In genomic region chr16:23771027-23771426, GRCh38 we compare ENCODE assay signal across 21 cellular contexts. TPM values are rescaled to one million over a fixed set of nuclear protein-coding genes. Genes with fewer than 3 reads are reported as not detected.
DNase-seq lines count a peak whose midpoint lies in the region; ATAC-seq and TF ChIP-seq lines count a peak whose summit lies in the region.
"Had no signal": no experiment of that assay in that cellular context is flagged by ENCODE, and none has a peak within 500 bp of the region (broad histone marks: within the 10 kb centered on the region; RNA-seq: fewer than 3 reads in every experiment).

No MANE protein-coding gene starts in this region.

- H3K79me2 ChIP-seq in GM23248 (ENCODE audit: insufficient read depth), result no peaks in the 10 kb centered on the region
- no peaks in the 10 kb centered on the region for H3K79me2 ChIP-seq in trophoblast cell (ENCODE audit: control insufficient read depth, insufficient read depth, low read length, poor library complexity)

- H3K9ac ChIP-seq in GM23248 (no peak overlapping the region), trophoblast cell (ENCODE audit: low read length) (no peak overlapping the region)
- H3K9ac ChIP-seq: BLaER1, KMS-11 had no signal

- 37 to 44% methylated on average over 8 of the region's 8 CpGs for WGBS in GM23248 (ENCODE audit: low coverage in 1 of 2, low lambda C conversion rate in 2 of 2, missing lambda C conversion rate in 2 of 2), 2 experiments
- no CpG with 5 or more reads among the region's 8 CpGs for WGBS in trophoblast cell (ENCODE audit: extremely low coverage, insufficient coverage, insufficient read length)

- H2BK120ac ChIP-seq in trophoblast cell (ENCODE audit: insufficient read depth, low read length, poor library complexity), result no peak overlapping the region

- no peak overlapping the region for H3K4ac ChIP-seq in trophoblast cell (ENCODE audit: low read depth, low read length)

- no peaks in the 10 kb centered on the region for H3K9me2 ChIP-seq in GM23248 (ENCODE audit: insufficient read depth)

- H3K4me3 ChIP-seq in GM23248 (no peak overlapping the region), trophoblast cell (ENCODE audit: low read depth, low read length) (no peak overlapping the region)
- H3K4me3 ChIP-seq in effector memory CD4-positive, alpha-beta T cell (ENCODE audit: insufficient read depth, low read depth, low read length, poor library complexity, severe bottlenecking), result no peak overlapping the region
- H3K4me3 ChIP-seq: BLaER1, GM12878 had no signal

- no peak overlapping the region for H3K23ac ChIP-seq in trophoblast cell (ENCODE audit: low read length)

- no peak overlapping the region for H4K12ac ChIP-seq in trophoblast cell (ENCODE audit: low read depth, low read length)

- H3K9me3 ChIP-seq in GM23248 (ENCODE audit: low read depth) (no peaks in the 10 kb centered on the region), trophoblast cell (ENCODE audit: insufficient read depth, low read depth, low read length) (no peaks in the 10 kb centered on the region)
- H3K9me3 ChIP-seq in effector memory CD4-positive, alpha-beta T cell (ENCODE audit: control insufficient read depth, low read length), result no peaks in the 10 kb centered on the region
- H3K9me3 ChIP-seq: BLaER1 had no signal

- H3K9me3 Mint-ChIP-seq in activated T-cell treated with anti-CD3 and anti-CD28 coated beads, Interleukin-2, amount 50 U/mL, for 24 hours, result peaks cover under 1% of the 10 kb centered on the region
- H3K9me3 Mint-ChIP-seq: CD8-positive, alpha-beta memory T cell; HFFc6 had no signal

- no peak overlapping the region for H4K91ac ChIP-seq in trophoblast cell (ENCODE audit: low read depth, low read length)

- no peaks in the 10 kb centered on the region for H3K79me1 ChIP-seq in trophoblast cell (ENCODE audit: low read length)

- DNase-seq in GM23248 (peak; percentile 24), RWPE1 (ENCODE audit: low spot score) (peak; percentile 85), trophoblast cell (peak; percentile 75 to 84), anterior cingulate cortex (lab: John Stamatoyannopoulos, UW) (no peak), RKO (ENCODE audit: low spot score) (no peak)
- DNase-seq in activated T-cell treated with anti-CD3 and anti-CD28 coated beads, Interleukin-2, amount 50 U/mL, for 24 hours, result no peak
- no peak for DNase-seq in effector memory CD4-positive, alpha-beta T cell
- DNase-seq: CD8-positive, alpha-beta memory T cell; GDM1; HFFc6; NCI-H1417; NCI-H187 treated with DMSO at 0.1 percent for 48 hours; NCI-H2171; NCI-H446; NCI-H69 had no signal

- H2AFZ ChIP-seq in GM23248, result no peak overlapping the region
- H2AFZ ChIP-seq in trophoblast cell (ENCODE audit: insufficient read depth, low read length, poor library complexity), result no peak overlapping the region

- H3K27ac ChIP-seq in GM23248 (no peak overlapping the region), RWPE1 (no peak overlapping the region), trophoblast cell (ENCODE audit: low read depth, low read length) (no peak overlapping the region)
- no peak overlapping the region for H3K27ac ChIP-seq in effector memory CD4-positive, alpha-beta T cell (ENCODE audit: insufficient read depth, low read length, poor library complexity, severe bottlenecking)
- H3K27ac ChIP-seq: BLaER1, KMS-11 had no signal

- TF ChIP-seq CTCF in RWPE1 (conservative IDR thresholded peaks at IDR 0.05; ENCODE audit: low read depth), result no peak

- ATAC-seq in esophagus mucosa, result peak; percentile 83
- ATAC-seq: HepG2 had no signal

- H3K36me3 ChIP-seq in GM23248 (ENCODE audit: low read depth), result no peaks in the 10 kb centered on the region
- no peaks in the 10 kb centered on the region for H3K36me3 ChIP-seq in trophoblast cell (ENCODE audit: control insufficient read depth in 1 of 2, insufficient read depth in 2 of 2, low read length in 2 of 2)
- no peaks in the 10 kb centered on the region for H3K36me3 ChIP-seq in effector memory CD4-positive, alpha-beta T cell (ENCODE audit: control insufficient read depth, insufficient read depth, low read length)
- H3K36me3 ChIP-seq: BLaER1 had no signal

- no peaks in the 10 kb centered on the region for H4K20me1 ChIP-seq in GM23248 (ENCODE audit: insufficient read depth)
- H4K20me1 ChIP-seq: BLaER1 had no signal

- H3K27me3 ChIP-seq in GM23248 (replicated peaks; ENCODE audit: insufficient read depth) (no peaks in the 10 kb centered on the region), trophoblast cell (ENCODE audit: insufficient read depth, low read length) (no peaks in the 10 kb centered on the region)
- H3K27me3 ChIP-seq in effector memory CD4-positive, alpha-beta T cell (replicated peaks; ENCODE audit: control insufficient read depth, insufficient read depth, low read length, poor library complexity, severe bottlenecking), result no peaks in the 10 kb centered on the region
- H3K27me3 ChIP-seq: BLaER1 had no signal

- no peak overlapping the region for H2BK5ac ChIP-seq in trophoblast cell (ENCODE audit: low read depth, low read length, poor library complexity)

- H3K4me3 Mint-ChIP-seq in activated T-cell treated with anti-CD3 and anti-CD28 coated beads, Interleukin-2, amount 50 U/mL, for 24 hours, result no peak overlapping the region
- H3K4me3 Mint-ChIP-seq: CD8-positive, alpha-beta memory T cell; HFFc6 had no signal

- no peak overlapping the region for H2AK5ac ChIP-seq in trophoblast cell (ENCODE audit: low read length)

- H3K4me1 Mint-ChIP-seq in activated T-cell treated with anti-CD3 and anti-CD28 coated beads, Interleukin-2, amount 50 U/mL, for 24 hours (ENCODE audit: low read depth), result no peaks in the 10 kb centered on the region
- H3K4me1 Mint-ChIP-seq: CD8-positive, alpha-beta memory T cell had no signal

- no peak overlapping the region for H3K18ac ChIP-seq in trophoblast cell (ENCODE audit: low read length)

- H3K27ac Mint-ChIP-seq in activated T-cell treated with anti-CD3 and anti-CD28 coated beads, Interleukin-2, amount 50 U/mL, for 24 hours, result no peak overlapping the region
- H3K27ac Mint-ChIP-seq: CD8-positive, alpha-beta memory T cell; HFFc6 had no signal

- CTCF ChIA-PET in RWPE1 (lab: Yijun Ruan, JAX), result interaction anchor here (0.7 kb wide), 1 partner anchor 728 kb away, joined by 3 read pairs; no protein-coding TSS in a partner anchor

- no peak overlapping the region for H4K8ac ChIP-seq in trophoblast cell (ENCODE audit: low read depth, low read length)

- peaks cover 3% of the 10 kb centered on the region for H3K27me3 Mint-ChIP-seq in activated T-cell treated with anti-CD3 and anti-CD28 coated beads, Interleukin-2, amount 50 U/mL, for 24 hours

- POLR2A ChIA-PET in RWPE1 (lab: Yijun Ruan, JAX; ENCODE audit: low non-redundant PET), result no interaction called here

- no peak overlapping the region for H3K4me2 ChIP-seq in GM23248 (ENCODE audit: unreplicated experiment)
- no peak overlapping the region for H3K4me2 ChIP-seq in trophoblast cell (ENCODE audit: low read length)
- H3K4me2 ChIP-seq: BLaER1, KMS-11 had no signal

- no peak overlapping the region for H3K14ac ChIP-seq in trophoblast cell (ENCODE audit: low read length)

- no peaks in the 10 kb centered on the region for H3F3A ChIP-seq in GM23248 (ENCODE audit: insufficient read depth)

- in situ Hi-C loops in GM23248 (cut with MboI), result loop anchor here (10.0 kb wide), 1 partner anchor 56 kb away; the partner anchor contains the start of gene ERN2

- H2BK12ac ChIP-seq in trophoblast cell (ENCODE audit: low read length), result no peak overlapping the region

- no peaks in the 10 kb centered on the region for H3K36me3 Mint-ChIP-seq in activated T-cell treated with anti-CD3 and anti-CD28 coated beads, Interleukin-2, amount 50 U/mL, for 24 hours (ENCODE audit: low read depth)

- no peaks in the 10 kb centered on the region for H3K4me1 ChIP-seq in GM23248 (ENCODE audit: insufficient read depth)
- H3K4me1 ChIP-seq in trophoblast cell (ENCODE audit: control insufficient read depth in 1 of 2, insufficient read depth in 2 of 2, low read length in 2 of 2), result no peaks in the 10 kb centered on the region
- no peaks in the 10 kb centered on the region for H3K4me1 ChIP-seq in effector memory CD4-positive, alpha-beta T cell (ENCODE audit: control insufficient read depth, insufficient read depth, low read length, poor library complexity, severe bottlenecking)
- H3K4me1 ChIP-seq: BLaER1 had no signal

RNA-seq across cellular contexts. Expression of gene CHP2, which starts 16.2 kb away (rescaled TPM):
- total RNA-seq in GM23248 (2014; rRNA removed; shearing (Covaris generic)), result not detected in 2 replicates
- polyA plus RNA-seq in GM23248 (2016; fragmentation: Nextera tagmentation; extraction: Ambion mirVana), result not detected in 2 replicates
- total RNA-seq in esophagus mucosa, result 0.08 TPM
- polyA plus RNA-seq in trophoblast cell (2013), result not detected in 2 replicates
- total RNA-seq: CD8-positive, alpha-beta memory T cell; GM12878; H4; HepG2; HFFc6 had no signal
- polyA plus RNA-seq: CD8-positive, alpha-beta memory T cell; GM12878; HepG2 had no signal

RNA-seq across cellular contexts. Expression of gene ERN2, which starts 58.0 kb away (rescaled TPM):
- not detected in 2 replicates for total RNA-seq in GM23248 (2014; rRNA removed; shearing (Covaris generic))
- not detected in 2 replicates for polyA plus RNA-seq in GM23248 (2016; fragmentation: Nextera tagmentation; extraction: Ambion mirVana)
- total RNA-seq in esophagus mucosa, result 0.36 TPM
- 0.08 TPM in 1 of 2 replicates, not detected in the other for polyA plus RNA-seq in trophoblast cell (2013)
- total RNA-seq: CD8-positive, alpha-beta memory T cell; H4; HFFc6 had no signal
- polyA plus RNA-seq: CD8-positive, alpha-beta memory T cell had no signal

Comparison
In these comparisons a context has a peak if more than half of its experiments do, and no peak if none do; other contexts are left out.
1. DNase-seq: peak in GM23248 (single experiment), RWPE1 (single experiment) and trophoblast cell (2 of 2); none in activated T-cell treated with anti-CD3 and anti-CD28 coated beads, Interleukin-2, amount 50 U/mL, for 24 hours (single experiment), anterior cingulate cortex (0 of 58), effector memory CD4-positive, alpha-beta T cell (0 of 3) and RKO (single experiment).